Comparison of ENCODE assay signal across 18 cellular contexts in the genomic region with DNA sequence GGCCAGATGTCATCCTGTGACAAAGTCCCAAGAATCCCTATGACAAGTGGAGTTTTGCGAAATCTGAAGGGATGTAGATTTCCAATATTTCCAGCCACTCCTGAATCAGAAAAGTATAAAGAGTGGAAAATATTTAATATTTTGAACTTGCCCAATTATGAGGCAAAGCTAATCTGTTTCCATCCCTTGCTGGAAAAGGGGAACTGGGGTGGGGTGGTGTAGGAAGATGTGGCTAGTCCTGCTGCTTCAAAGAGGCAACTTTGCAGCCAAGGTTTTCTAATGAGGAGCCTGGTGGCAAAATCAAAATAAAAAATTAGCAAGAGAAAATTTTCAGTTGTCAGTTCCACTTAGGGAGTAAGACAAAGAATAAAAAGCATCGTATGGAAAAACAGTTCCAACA.
"Had no signal": no experiment of that assay in that cellular context is flagged by ENCODE, and none has a peak within 500 bp of the region (broad histone marks: within the 10 kb centered on the region; RNA-seq: fewer than 3 reads in every experiment).

No MANE protein-coding gene starts in this region.

- H3K36me3 ChIP-seq: breast epithelium, right atrium auricular region, thyroid gland had no signal

- DNase-seq: activated CD4-positive, alpha-beta T cell treated with anti-CD3 and anti-CD28 coated beads for 4 hours; activated CD8-positive, alpha-beta memory T cell treated with anti-CD3 and anti-CD28 coated beads, Interleukin-2, amount 50 U/mL, for 4 hours; activated CD8-positive, alpha-beta T cell treated with anti-CD3 and anti-CD28 coated beads for 36 hours; activated naive CD4-positive, alpha-beta T cell; aorta; dermis blood vessel endothelial cell; endodermal cell; immature natural killer cell; midbrain; naive thymus-derived CD8-positive, alpha-beta T cell; nucleus accumbens; thyroid gland had no signal

- H3K4me1 ChIP-seq: breast epithelium, thyroid gland had no signal

- ATAC-seq: activated CD8-positive, alpha-beta T cell treated with anti-CD3 and anti-CD28 coated beads for 36 hours; esophagus mucosa; naive thymus-derived CD8-positive, alpha-beta T cell had no signal

- H3K4me3 ChIP-seq: breast epithelium, lung, right atrium auricular region, skin epidermis, thyroid gland had no signal

- H3K27me3 ChIP-seq: breast epithelium, right atrium auricular region, thyroid gland had no signal

- FAIRE-seq: urothelium cell line had no signal

- H3K27ac ChIP-seq: breast epithelium, right atrium auricular region, skin epidermis, thyroid gland had no signal

- H3K9me3 ChIP-seq: breast epithelium, right atrium auricular region, thyroid gland had no signal
